Comparison of ENCODE assay signal across 8 cellular contexts in genomic region chr18:23498877-23499570, GRCh38. TPM values are rescaled to one million over a fixed set of nuclear protein-coding genes. Genes with fewer than 3 reads are reported as not detected.
A peak's percentile ranks its signal among the peaks of the same experiment; 100 is the strongest.
DNase-seq lines count a peak whose midpoint lies in the region; ATAC-seq lines count a peak whose summit lies in the region.

No MANE protein-coding gene starts in this region.

- H3K9me3 Mint-ChIP-seq in CD4-positive, CD25-positive, alpha-beta regulatory T cell = no peaks in the 10 kb centered on the region

- no peak overlapping the region for H3K4me3 ChIP-seq in CD4-positive, CD25-positive, alpha-beta regulatory T cell (ENCODE audit: low read depth, low read length)

- peaks cover 1 to 32% (median 13%) of the 10 kb centered on the region in 4 donors for H3K4me1 Mint-ChIP-seq in CD4-positive, CD25-positive, alpha-beta regulatory T cell

- H3K36me3 Mint-ChIP-seq in CD4-positive, CD25-positive, alpha-beta regulatory T cell = no peaks in the 10 kb centered on the region

- in situ Hi-C loops in SK-MEL-5 (cut with HindIII; ENCODE audit: low pct_unique_long_range_greater_than_20kb, low sequenced_read_pairs) = no loop called here

- ATAC-seq in CD4-positive, CD25-positive, alpha-beta regulatory T cell (ENCODE audit: low read depth in 2 of 2) = peak; percentile 25 to 38
- ATAC-seq in GM19467 (IDR thresholded peaks at IDR 0.05; ENCODE audit: unreplicated experiment) (peak; percentile 31), left cardiac atrium (no peak), esophagus mucosa (no peak)

- peak overlapping the region in 2 of 4 donors; percentile 22 to 85 for H3K4me3 Mint-ChIP-seq in CD4-positive, CD25-positive, alpha-beta regulatory T cell

- intact Hi-C loops in left cardiac atrium (cut with DNase I) = loop anchor here in 1 of 2 donors (5.0 kb wide), 1 partner anchor 42 kb away; no protein-coding TSS in a partner anchor

- no peaks in the 10 kb centered on the region for H3K36me3 ChIP-seq in CD4-positive, CD25-positive, alpha-beta regulatory T cell (ENCODE audit: control insufficient read depth, insufficient read depth, low read length)

- no peaks in the 10 kb centered on the region for H3K27me3 ChIP-seq in CD4-positive, CD25-positive, alpha-beta regulatory T cell (ENCODE audit: control insufficient read depth, insufficient read depth, low read length)

- peaks cover 16% of the 10 kb centered on the region for H3K4me1 ChIP-seq in CD4-positive, CD25-positive, alpha-beta regulatory T cell (ENCODE audit: control insufficient read depth, insufficient read depth, low read length, poor library complexity, severe bottlenecking)

- H3K9me3 ChIP-seq in CD4-positive, CD25-positive, alpha-beta regulatory T cell (ENCODE audit: control insufficient read depth in 2 of 2, low read length in 2 of 2) = no peaks in the 10 kb centered on the region

- no peak overlapping the region for H3K27ac ChIP-seq in CD4-positive, CD25-positive, alpha-beta regulatory T cell (ENCODE audit: insufficient read depth, low read length, poor library complexity, severe bottlenecking)

- peak overlapping the region in 1 of 3 donors; percentile 39 for H3K27ac Mint-ChIP-seq in CD4-positive, CD25-positive, alpha-beta regulatory T cell

- peaks cover 16% of the 10 kb centered on the region for H3K27me3 Mint-ChIP-seq in CD4-positive, CD25-positive, alpha-beta regulatory T cell

- peak; percentile 54 to 86 (median 77) for DNase-seq in CD4-positive, CD25-positive, alpha-beta regulatory T cell
- DNase-seq in M059J (ENCODE audit: low read depth) (peak; percentile 80), SK-MEL-5 (ENCODE audit: low read depth, low spot score) (peak; percentile 80), left cardiac atrium (peak; percentile 72), retina (peak; percentile 44)
- peak; percentile 71 for DNase-seq in activated naive CD4-positive, alpha-beta T cell treated with Interleukin-2 at 50 U/mL for 16 hours

RNA-seq across cellular contexts. Expression of gene RMC1, which starts 4.3 kb away (rescaled TPM):
- 62.1 TPM for total RNA-seq in CD4-positive, CD25-positive, alpha-beta regulatory T cell
- polyA plus RNA-seq in CD4-positive, CD25-positive, alpha-beta regulatory T cell = 10 to 100 TPM; 36.8 to 51.8 (median 44.0) TPM
- 39.1 and 44.7 TPM in 2 replicates for total RNA-seq in M059J (2014; rRNA removed; shearing (Covaris generic))
- 32.9 and 38.3 TPM in 2 replicates for total RNA-seq in SK-MEL-5 (2014; rRNA removed; shearing (Covaris generic))
- polyA plus RNA-seq in SK-MEL-5 (2015; cell fraction: cytosol; rRNA removed) = 18.9 and 26.9 TPM in 2 replicates
- 32.9 and 60.8 TPM in 2 replicates for polyA plus RNA-seq in SK-MEL-5 (2015; cell fraction: nucleus; rRNA removed)
- total RNA-seq in left cardiac atrium (10 to 100 TPM; 12.8 to 18.6 TPM), esophagus mucosa (17.4 TPM)

RNA-seq across cellular contexts. Expression of gene RIOK3, which starts 45.9 kb away (rescaled TPM):
- total RNA-seq in CD4-positive, CD25-positive, alpha-beta regulatory T cell = 136 TPM
- 10 to 100 TPM; 43.2 to 60.7 (median 48.6) TPM for polyA plus RNA-seq in CD4-positive, CD25-positive, alpha-beta regulatory T cell
- total RNA-seq in M059J (2014; rRNA removed; shearing (Covaris generic)) = 61.7 and 64.3 TPM in 2 replicates
- 52.4 and 58.5 TPM in 2 replicates for total RNA-seq in SK-MEL-5 (2014; rRNA removed; shearing (Covaris generic))
- 33.1 and 34.2 TPM in 2 replicates for polyA plus RNA-seq in SK-MEL-5 (2015; cell fraction: cytosol; rRNA removed)
- 46.0 and 52.2 TPM in 2 replicates for polyA plus RNA-seq in SK-MEL-5 (2015; cell fraction: nucleus; rRNA removed)
- total RNA-seq in left cardiac atrium (10 to 100 TPM; 42.4 to 49.1 TPM), esophagus mucosa (119 TPM)

Comparison
In these comparisons a context has a peak if more than half of its experiments do, and no peak if none do; other contexts are left out.
1. ATAC-seq: peak in CD4-positive, CD25-positive, alpha-beta regulatory T cell (2 of 2) and GM19467 (single experiment); none in left cardiac atrium (0 of 2) and esophagus mucosa (single experiment).
2. Peak in every context shown above with its lines, with median percentiles within 50 percentile points of each other: DNase-seq.